In the genomic region with DNA sequence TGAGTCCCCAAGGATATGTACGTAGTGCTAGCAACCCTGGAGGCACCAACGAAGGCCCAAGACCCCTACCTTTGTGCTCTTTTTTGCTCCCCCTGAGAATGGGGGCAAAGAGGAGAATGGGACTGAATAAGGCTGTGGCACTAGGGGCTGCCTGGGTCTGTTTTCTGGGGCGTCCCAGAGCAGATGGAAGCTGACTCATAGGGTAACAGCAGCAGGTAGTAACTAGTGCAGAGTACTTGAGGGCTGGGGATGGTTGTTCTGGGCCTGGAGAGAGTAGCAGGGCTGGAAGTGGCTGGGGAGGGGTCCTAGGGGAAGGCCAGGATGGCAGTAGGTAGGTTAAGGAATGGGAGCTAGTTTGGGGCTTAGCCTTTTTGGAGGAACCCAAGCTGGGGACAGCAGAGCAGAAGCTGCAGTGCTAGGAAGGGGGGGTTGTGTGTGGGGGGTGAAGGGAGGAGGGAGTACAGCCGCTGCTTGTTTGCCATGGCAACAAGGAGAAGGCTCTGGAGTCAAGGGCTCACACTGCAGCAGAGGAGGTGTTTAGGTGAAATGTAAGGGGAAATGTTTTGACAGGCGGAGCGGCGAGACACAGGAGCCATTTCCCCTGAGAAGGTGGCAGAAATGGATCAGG, we compare ENCODE assay signal across 10 cellular contexts. TPM values are rescaled to one million over a fixed set of nuclear protein-coding genes. Genes with fewer than 3 reads are reported as not detected.
DNase-seq lines count a peak whose midpoint lies in the region; ATAC-seq, FAIRE-seq and TF ChIP-seq lines count a peak whose summit lies in the region.
"Had no signal": no experiment of that assay in that cellular context is flagged by ENCODE, and none has a peak within 500 bp of the region (broad histone marks: within the 10 kb centered on the region; RNA-seq: fewer than 3 reads in every experiment).

No MANE protein-coding gene starts in this region.

- H3K9me3 ChIP-seq in astrocyte (ENCODE audit: insufficient read depth, low read depth, low read length), result no peaks in the 10 kb centered on the region

- no peaks in the 10 kb centered on the region for H3K9me3 Mint-ChIP-seq in IgD-negative memory B cell
- H3K9me3 Mint-ChIP-seq in astrocyte (ENCODE audit: unreplicated experiment), result no peaks in the 10 kb centered on the region

- H3K27me3 Mint-ChIP-seq in IgD-negative memory B cell (no peaks in the 10 kb centered on the region), astrocyte (ENCODE audit: low read depth, unreplicated experiment) (no peaks in the 10 kb centered on the region)

- peaks cover 15 to 32% (median 22%) of the 10 kb centered on the region in 3 donors for H3K4me1 Mint-ChIP-seq in IgD-negative memory B cell
- H3K4me1 Mint-ChIP-seq in astrocyte (ENCODE audit: low read depth, unreplicated experiment), result peaks cover 24% of the 10 kb centered on the region

- peaks cover 8% of the 10 kb centered on the region for H3K36me3 ChIP-seq in astrocyte (ENCODE audit: insufficient read depth, low read length)

- H4K20me1 ChIP-seq in astrocyte (ENCODE audit: insufficient read depth, low read length), result peaks cover 80% of the 10 kb centered on the region

- H3K4me3 ChIP-seq in AG10803 (ENCODE audit: low read length) (peak overlapping the region; percentile 97), astrocyte (ENCODE audit: insufficient read depth, low read depth, low read length) (no peak overlapping the region)

- H3K4me3 Mint-ChIP-seq in IgD-negative memory B cell (peak overlapping the region in 3 of 4 donors; percentile 31 to 56 (median 54)), astrocyte (ENCODE audit: unreplicated experiment) (peak overlapping the region; percentile 92)

- peaks cover 36% of the 10 kb centered on the region for H3K4me1 ChIP-seq in astrocyte (ENCODE audit: insufficient read depth, low read length)

- H3K27ac ChIP-seq in astrocyte (ENCODE audit: low read depth, low read length), result no peak overlapping the region

- no peaks in the 10 kb centered on the region for H3K27me3 ChIP-seq in astrocyte (ENCODE audit: insufficient read depth, low read length)

- DNase-seq in AG10803 (ENCODE audit: low read depth), result no peak
- no peak for DNase-seq in astrocyte (ENCODE audit: low read depth)
- DNase-seq in midbrain (lab: John Stamatoyannopoulos, UW), result peak; percentile 16
- DNase-seq: cortex of kidney, NCI-H226 had no signal

- H3K4me2 ChIP-seq in astrocyte (ENCODE audit: low read length), result peak overlapping the region; percentile 88

- H3K9ac ChIP-seq in astrocyte (ENCODE audit: low read length), result peak overlapping the region; percentile 91

- H3K36me3 Mint-ChIP-seq in IgD-negative memory B cell (no peaks in the 10 kb centered on the region), astrocyte (ENCODE audit: low read depth, unreplicated experiment) (peaks cover 7% of the 10 kb centered on the region)

- TF ChIP-seq CTCF in AG10803 (conservative IDR thresholded peaks at IDR 0.05; ENCODE audit: low read length) (no peak), astrocyte (IDR thresholded peaks at IDR 0.05; ENCODE audit: insufficient read depth, low read depth, low read length) (no peak)

- no peak overlapping the region for H2AFZ ChIP-seq in astrocyte (ENCODE audit: low read depth, low read length)

- no peak for FAIRE-seq in astrocyte (lab: Jason Lieb, UNC)

- ATAC-seq in GM19467 (IDR thresholded peaks at IDR 0.05; ENCODE audit: unreplicated experiment), result no peak
- no peak for ATAC-seq in GM19395 (IDR thresholded peaks at IDR 0.05; ENCODE audit: unreplicated experiment)
- ATAC-seq in GM21526 (IDR thresholded peaks at IDR 0.05; ENCODE audit: low FRiP score, unreplicated experiment), result no peak
- no peak for ATAC-seq in HG03571 (IDR thresholded peaks at IDR 0.05; ENCODE audit: unreplicated experiment)

- H3K27ac Mint-ChIP-seq in IgD-negative memory B cell (peak overlapping the region in 2 of 3 donors; percentile 26 to 80), astrocyte (ENCODE audit: unreplicated experiment) (no peak overlapping the region)

- peaks cover 64% of the 10 kb centered on the region for H3K79me2 ChIP-seq in astrocyte (ENCODE audit: insufficient read depth, low read length)

RNA-seq across cellular contexts. Expression of gene NCDN, which starts 1.8 kb away (rescaled TPM):
- 13.3 TPM for polyA plus RNA-seq in IgD-negative memory B cell
- 40.3 and 42.1 TPM in 2 replicates for total RNA-seq in astrocyte

RNA-seq across cellular contexts. Expression of gene KIAA0319L, which starts 2.2 kb away (rescaled TPM):
- 25.2 TPM for polyA plus RNA-seq in IgD-negative memory B cell
- 42.5 and 43.5 TPM in 2 replicates for total RNA-seq in astrocyte

RNA-seq across cellular contexts. Expression of gene TFAP2E, which starts 13.7 kb away (rescaled TPM):
- polyA plus RNA-seq in IgD-negative memory B cell, result 0.31 TPM
- 0.41 and 0.48 TPM in 2 replicates for total RNA-seq in astrocyte
